10 cellular contexts compared by ENCODE assay signal in genomic region chr9:70392189-70392588, GRCh38.
DNase-seq lines count a peak whose midpoint lies in the region; ATAC-seq and TF ChIP-seq lines count a peak whose summit lies in the region.
"Had no signal": no experiment of that assay in that cellular context is flagged by ENCODE, and none has a peak within 500 bp of the region (broad histone marks: within the 10 kb centered on the region; RNA-seq: fewer than 3 reads in every experiment).

No MANE protein-coding gene starts in this region.

- no peak for ATAC-seq in HG03342 (IDR thresholded peaks at IDR 0.05; ENCODE audit: unreplicated experiment)

- DNase-seq in DMS 273 (lab: John Stamatoyannopoulos, UW; ENCODE audit: unreplicated experiment) (peak; percentile 45), DMS 273 treated with DMSO at 0.1 percent for 48 hours (lab: John Stamatoyannopoulos, UW) (no peak), NCI-H1092 (lab: John Stamatoyannopoulos, UW) (peak; percentile 24), coronary artery (ENCODE audit: low spot score) (no peak), pons (ENCODE audit: low spot score) (peak; percentile 49), NCI-H2029 treated with DMSO at 0.1 percent for 48 hours (lab: John Stamatoyannopoulos, UW) (no peak)
- DNase-seq in stimulated activated CD4-positive, alpha-beta T cell treated with anti-CD3 and anti-CD28 coated beads, Interleukin-2, amount 100 ng/mL, for 24 hours = no peak
- DNase-seq: 8988T had no signal

- peak overlapping the region; percentile 42 for H3K4me3 ChIP-seq in coronary artery
- H3K4me3 ChIP-seq: SJSA1 had no signal

- no peak for TF ChIP-seq CTCF in coronary artery (IDR thresholded peaks at IDR 0.05)

- peak overlapping the region in 1 of 2 donors; percentile 55 for H3K27ac ChIP-seq in coronary artery
- H3K27ac ChIP-seq: SJSA1 had no signal

Comparison
In these comparisons a context has a peak if more than half of its experiments do, and no peak if none do; other contexts are left out.
1. DNase-seq: peak in DMS 273 (single experiment), NCI-H1092 (single experiment) and pons (single experiment); none in DMS 273 treated with DMSO at 0.1 percent for 48 hours (single experiment), coronary artery (single experiment), stimulated activated CD4-positive, alpha-beta T cell treated with anti-CD3 and anti-CD28 coated beads, Interleukin-2, amount 100 ng/mL, for 24 hours (0 of 2) and NCI-H2029 treated with DMSO at 0.1 percent for 48 hours (single experiment).